ENCODE assay signal across 11 cellular contexts in genomic region chr12:92444763-92445162, GRCh38.
DNase-seq lines count a peak whose midpoint lies in the region; ATAC-seq lines count a peak whose summit lies in the region.
"Had no signal": no experiment of that assay in that cellular context is flagged by ENCODE, and none has a peak within 500 bp of the region (broad histone marks: within the 10 kb centered on the region; RNA-seq: fewer than 3 reads in every experiment).

No MANE protein-coding gene starts in this region.

- H3K27ac Mint-ChIP-seq in naive B cell (peak overlapping the region; percentile 99 to 100 (median 100)), immature natural killer cell (no peak overlapping the region)

- ATAC-seq in GM18861 (IDR thresholded peaks at IDR 0.05; ENCODE audit: unreplicated experiment) (peak; percentile 25), HG02763 (IDR thresholded peaks at IDR 0.05; ENCODE audit: unreplicated experiment) (peak; percentile 19), naive B cell (ENCODE audit: low read depth in 2 of 2) (peak; percentile 69 to 71)

- peaks cover 72 to 93% (median 85%) of the 10 kb centered on the region in 3 donors for H3K4me1 Mint-ChIP-seq in naive B cell
- H3K4me1 Mint-ChIP-seq in immature natural killer cell, result peaks cover 4 to 17% of the 10 kb centered on the region in 2 donors

- peak; percentile 87 to 97 for DNase-seq in NOMO-1 (lab: John Stamatoyannopoulos, UW; ENCODE audit: unreplicated experiment in 2 of 2)
- DNase-seq in naive B cell, result peak; percentile 87
- DNase-seq in EL, result no peak
- DNase-seq in immature natural killer cell, result no peak
- DNase-seq in NCI-H146 (lab: John Stamatoyannopoulos, UW), result no peak
- DNase-seq in stimulated activated CD4-positive, alpha-beta T cell treated with anti-CD3 and anti-CD28 coated beads, Interleukin-4, amount 100 ng/mL, for 4 hours, result no peak
- DNase-seq: foreskin melanocyte, GF-D8, NCI-H446 had no signal

- H3K36me3 Mint-ChIP-seq in naive B cell (peaks cover 4 to 29% of the 10 kb centered on the region in 2 donors), immature natural killer cell (peaks cover 0 to 6% (median 0%) of the 10 kb centered on the region in 3 donors)

- H3K27me3 Mint-ChIP-seq in naive B cell (no peaks in the 10 kb centered on the region), immature natural killer cell (ENCODE audit: low read depth in 3 of 3) (peaks cover 0 to 3% (median 2%) of the 10 kb centered on the region in 3 donors)

- H3K4me3 Mint-ChIP-seq in naive B cell (peak overlapping the region; percentile 24 to 86 (median 76)), immature natural killer cell (no peak overlapping the region)

- H3K9me3 Mint-ChIP-seq in naive B cell, result peaks cover 0 to 10% (median 2%) of the 10 kb centered on the region in 7 donors
- H3K9me3 Mint-ChIP-seq in immature natural killer cell, result peaks cover 0 to 2% (median 0%) of the 10 kb centered on the region in 6 donors

Comparison
In these comparisons a context has a peak if more than half of its experiments do, and no peak if none do; other contexts are left out.
1. ATAC-seq: peak in every context shown above with its lines; median percentile 70 in naive B cell; 25 in GM18861; 19 in HG02763.
2. DNase-seq: peak in NOMO-1 (2 of 2) and naive B cell (single experiment); none in EL (single experiment), immature natural killer cell (0 of 3), NCI-H146 (single experiment) and stimulated activated CD4-positive, alpha-beta T cell treated with anti-CD3 and anti-CD28 coated beads, Interleukin-4, amount 100 ng/mL, for 4 hours (0 of 2).
3. H3K27ac Mint-ChIP-seq: peak in naive B cell (6 of 6); none in immature natural killer cell (0 of 6).
4. H3K4me3 Mint-ChIP-seq: peak in naive B cell (8 of 8); none in immature natural killer cell (0 of 5).